In the genomic region with DNA sequence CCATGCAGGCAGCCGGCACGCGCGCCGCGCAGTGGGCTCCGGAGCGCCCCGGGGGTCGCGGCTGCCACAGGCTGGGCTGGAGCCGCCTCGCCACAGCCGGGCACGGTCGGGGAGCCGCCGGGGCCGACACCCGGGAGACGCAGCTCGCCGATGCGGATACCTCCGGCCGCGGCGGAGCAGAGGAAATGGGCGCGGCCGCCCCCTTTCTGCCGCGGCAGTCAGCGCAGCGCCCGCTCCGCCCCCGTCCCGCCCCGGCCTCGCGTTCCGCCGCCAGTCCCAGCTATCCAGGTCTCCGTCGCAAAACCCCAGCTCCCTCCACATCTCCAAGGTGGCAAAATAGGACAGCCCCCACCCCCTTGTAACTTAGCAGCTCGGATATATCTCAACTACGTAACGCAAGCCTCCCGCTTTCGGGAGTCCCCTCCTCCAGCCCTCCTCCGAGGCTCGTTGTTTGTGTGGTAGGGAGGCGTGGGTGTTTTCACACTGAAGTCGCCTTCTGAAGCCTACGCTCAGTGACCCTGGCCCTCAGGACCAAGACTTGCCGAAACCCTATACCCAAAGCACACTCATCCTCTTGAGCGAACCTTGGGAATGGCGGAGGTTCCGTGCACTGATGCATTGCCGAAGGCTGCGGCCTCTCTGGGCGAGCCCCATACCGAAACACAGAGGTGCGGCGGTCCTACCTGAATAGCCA, we compare ENCODE assay signal across 8 cellular contexts. TPM values are rescaled to one million over a fixed set of nuclear protein-coding genes. Genes with fewer than 3 reads are reported as not detected.
A peak's percentile ranks its signal among the peaks of the same experiment; 100 is the strongest.
DNase-seq lines count a peak whose midpoint lies in the region; ATAC-seq, FAIRE-seq and TF ChIP-seq lines count a peak whose summit lies in the region.

A gene with protein sequence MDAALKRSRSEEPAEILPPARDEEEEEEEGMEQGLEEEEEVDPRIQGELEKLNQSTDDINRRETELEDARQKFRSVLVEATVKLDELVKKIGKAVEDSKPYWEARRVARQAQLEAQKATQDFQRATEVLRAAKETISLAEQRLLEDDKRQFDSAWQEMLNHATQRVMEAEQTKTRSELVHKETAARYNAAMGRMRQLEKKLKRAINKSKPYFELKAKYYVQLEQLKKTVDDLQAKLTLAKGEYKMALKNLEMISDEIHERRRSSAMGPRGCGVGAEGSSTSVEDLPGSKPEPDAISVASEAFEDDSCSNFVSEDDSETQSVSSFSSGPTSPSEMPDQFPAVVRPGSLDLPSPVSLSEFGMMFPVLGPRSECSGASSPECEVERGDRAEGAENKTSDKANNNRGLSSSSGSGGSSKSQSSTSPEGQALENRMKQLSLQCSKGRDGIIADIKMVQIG (minus strand): TSS at position 182 of the 694 bp plus-strand sequence. CDS start 178 bp downstream, at position 4.

- WGBS in suprapubic skin: 35% methylated on average over 22 of the region's 66 CpGs

- POLR2A ChIA-PET in CD8-positive, alpha-beta memory T cell (lab: Charles Lee): interaction anchor here (0.5 to 1.9 kb wide), 8 partner anchors 15 to 226 kb away, joined by 3 to 7 read pairs (median 4); no protein-coding TSS in a partner anchor

- no peak for TF ChIP-seq EP300 in suprapubic skin (IDR thresholded peaks at IDR 0.05)

- H3K4me3 Mint-ChIP-seq in CD8-positive, alpha-beta memory T cell: peak within 1 kb of the TSS; percentile 91 to 97 (median 95)

- H3K36me3 Mint-ChIP-seq in CD8-positive, alpha-beta memory T cell: peaks cover 1 to 31% (median 10%) of the 10 kb centered on the region in 3 donors

- no peaks in the 10 kb centered on the region for H3K27me3 ChIP-seq in CD8-positive, alpha-beta memory T cell (ENCODE audit: insufficient read depth, low read length, poor library complexity, severe bottlenecking)
- H3K27me3 ChIP-seq in HL-60 (ENCODE audit: insufficient read depth, poor library complexity, severe bottlenecking) (peaks cover 12% of the 10 kb centered on the region), SJSA1 (replicated peaks) (no peaks in the 10 kb centered on the region), neuron (ENCODE audit: insufficient read depth, low read length) (peaks cover 18% of the 10 kb centered on the region), suprapubic skin (no peaks in the 10 kb centered on the region)

- peak; percentile 81 for ATAC-seq in GM19452 (IDR thresholded peaks at IDR 0.05; ENCODE audit: unreplicated experiment)

- peaks cover 55% of the 10 kb centered on the region for H3K4me1 ChIP-seq in CD8-positive, alpha-beta memory T cell (ENCODE audit: insufficient read depth, low read length)
- H3K4me1 ChIP-seq in SJSA1 (replicated peaks) (peaks cover 16% of the 10 kb centered on the region), neuron (ENCODE audit: insufficient read depth, low read length) (peaks cover 10% of the 10 kb centered on the region), suprapubic skin (peaks cover 44% of the 10 kb centered on the region)

- H2AFZ ChIP-seq in neuron (ENCODE audit: low read depth, low read length): peak within 1 kb of the TSS; percentile 91

- FAIRE-seq in frontal cortex (lab: Jason Lieb, UNC): no peak

- H3K9me3 Mint-ChIP-seq in CD8-positive, alpha-beta memory T cell: no peaks in the 10 kb centered on the region

- TF ChIP-seq CTCF in HL-60 (IDR thresholded peaks at IDR 0.05; ENCODE audit: insufficient read depth, low read length) (no peak), suprapubic skin (IDR thresholded peaks at IDR 0.05) (peak; percentile 53 to 95)

- peaks cover 4% of the 10 kb centered on the region for H3K36me3 ChIP-seq in CD8-positive, alpha-beta memory T cell (ENCODE audit: insufficient read depth, low read length)
- H3K36me3 ChIP-seq in SJSA1 (peaks cover 3% of the 10 kb centered on the region; the same call in 1 of the 2 replicates), neuron (ENCODE audit: insufficient read depth, low read length) (no peaks in the 10 kb centered on the region), suprapubic skin (no peaks in the 10 kb centered on the region)

- peak within 1 kb of the TSS; percentile 70 to 95 (median 90) for H3K27ac Mint-ChIP-seq in CD8-positive, alpha-beta memory T cell

- TF ChIP-seq POLR2A in suprapubic skin (IDR thresholded peaks at IDR 0.05): peak in 1 of 2 donors; percentile 43

- H3K9me3 ChIP-seq in CD8-positive, alpha-beta memory T cell (ENCODE audit: low read length): no peaks in the 10 kb centered on the region
- H3K9me3 ChIP-seq in SJSA1 (replicated peaks) (no peaks in the 10 kb centered on the region), neuron (ENCODE audit: low read length) (no peaks in the 10 kb centered on the region), suprapubic skin (no peaks in the 10 kb centered on the region)

- peak within 1 kb of the TSS; percentile 75 for H3K27ac ChIP-seq in CD8-positive, alpha-beta memory T cell (ENCODE audit: low read depth, low read length)
- H3K27ac ChIP-seq in HL-60 (replicated peaks) (no peak within 1 kb of the TSS), SJSA1 (no peak within 1 kb of the TSS), suprapubic skin (peak within 1 kb of the TSS; percentile 92)

- peaks cover 49 to 58% (median 55%) of the 10 kb centered on the region in 3 donors for H3K4me1 Mint-ChIP-seq in CD8-positive, alpha-beta memory T cell

- H3K27me3 Mint-ChIP-seq in CD8-positive, alpha-beta memory T cell: no peaks in the 10 kb centered on the region

- peak within 1 kb of the TSS; percentile 92 for H3K4me3 ChIP-seq in CD8-positive, alpha-beta memory T cell (ENCODE audit: low read length)
- H3K4me3 ChIP-seq in HL-60 (replicated peaks; ENCODE audit: insufficient read depth, low read length) (peak within 1 kb of the TSS; percentile 58), SJSA1 (peak within 1 kb of the TSS; percentile 84), neuron (ENCODE audit: low read length) (peak within 1 kb of the TSS; percentile 83), suprapubic skin (peak within 1 kb of the TSS; percentile 86)

- peak; percentile 63 to 79 (median 69) for DNase-seq in CD8-positive, alpha-beta memory T cell
- DNase-seq in HL-60 (ENCODE audit: low read depth in 1 of 2, low spot score in 1 of 2) (peak in 1 of 2 experiments; percentile 32), SJSA1 (ENCODE audit: low read depth in 1 of 2, low spot score in 2 of 2) (peak; percentile 54 to 56), frontal cortex (ENCODE audit: low spot score in 2 of 2) (peak; percentile 83 to 84), suprapubic skin (ENCODE audit: low spot score in 2 of 2) (peak; percentile 85 to 88)
- DNase-seq in activated naive CD4-positive, alpha-beta T cell treated with Interleukin-2 at 50 U/mL for 16 hours: peak; percentile 78

- CTCF ChIA-PET in CD8-positive, alpha-beta memory T cell (lab: Charles Lee): interaction anchor here (0.6 to 10.9 kb wide), 41 partner anchors 8 to 125 kb away, joined by 3 to 200 read pairs (median 6); no protein-coding TSS in a partner anchor

RNA-seq across cellular contexts. Expression of the gene that starts here (rescaled TPM):
- 10 to 100 TPM; 14.2 to 15.5 TPM for total RNA-seq in CD8-positive, alpha-beta memory T cell
- 84.3 TPM for polyA plus RNA-seq in CD8-positive, alpha-beta memory T cell
- 7.6 and 10.4 TPM in 2 replicates for total RNA-seq in SJSA1 (2014; rRNA removed; shearing (Covaris generic))
- total RNA-seq in frontal cortex (67.7 TPM), suprapubic skin (10 to 100 TPM; 11.2 to 27.0 (median 17.8) TPM)

Comparison
In these comparisons a context has a peak if more than half of its experiments do, and no peak if none do; other contexts are left out.
1. H3K27ac ChIP-seq: peak in CD8-positive, alpha-beta memory T cell (single experiment) and suprapubic skin (single experiment); none in HL-60 (single experiment) and SJSA1 (single experiment).
2. Peak in every context shown above with its lines, with median percentiles within 50 percentile points of each other: H3K4me3 ChIP-seq.